8 cellular contexts compared by ENCODE assay signal in the genomic region with DNA sequence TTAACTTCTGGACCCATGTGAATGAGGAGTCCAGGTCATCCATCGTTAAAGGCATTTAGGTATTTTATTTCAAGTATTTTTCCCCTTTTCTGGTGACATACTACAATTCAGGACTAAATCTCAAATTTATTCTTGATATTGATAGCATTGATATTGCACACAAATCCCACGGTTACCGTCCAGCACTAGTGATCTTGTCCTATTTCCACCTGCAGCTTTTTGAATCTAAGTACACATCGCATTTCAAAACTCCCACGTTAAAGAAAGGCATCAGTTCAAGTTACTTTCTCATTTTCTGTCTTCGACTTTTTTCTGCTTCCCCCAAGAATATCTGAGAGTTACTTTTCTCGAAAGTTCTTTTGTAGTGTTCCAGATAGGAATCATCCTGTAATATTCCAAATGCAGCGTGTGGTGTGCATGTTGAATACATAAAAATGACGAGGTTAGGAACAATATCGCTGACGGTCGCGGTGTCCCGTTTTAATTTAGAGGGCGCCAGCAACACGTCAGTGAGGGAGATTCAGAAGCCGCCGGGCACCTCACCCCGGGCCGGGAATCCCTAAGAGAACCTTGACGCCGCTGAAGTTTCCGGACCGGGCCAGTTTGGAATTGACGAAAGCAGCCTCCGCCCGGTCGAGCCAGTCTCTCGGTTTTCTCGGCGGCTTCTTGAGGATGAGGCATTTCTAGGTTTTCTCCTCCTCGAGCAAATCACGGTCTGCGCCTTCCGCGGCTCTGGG. TPM values are rescaled to one million over a fixed set of nuclear protein-coding genes. Genes with fewer than 3 reads are reported as not detected.
A peak's percentile ranks its signal among the peaks of the same experiment; 100 is the strongest.
DNase-seq lines count a peak whose midpoint lies in the region; ATAC-seq and TF ChIP-seq lines count a peak whose summit lies in the region.

No MANE protein-coding gene starts in this region.

- no peak overlapping the region for H3K9ac ChIP-seq in trophoblast cell (ENCODE audit: low read length)

- no peaks in the 10 kb centered on the region for H3K79me1 ChIP-seq in trophoblast cell (ENCODE audit: low read length)

- no peak overlapping the region for H3K4ac ChIP-seq in trophoblast cell (ENCODE audit: low read depth, low read length)

- H4K8ac ChIP-seq in trophoblast cell (ENCODE audit: low read depth, low read length), result no peak overlapping the region

- no peak overlapping the region for H2BK5ac ChIP-seq in trophoblast cell (ENCODE audit: low read depth, low read length, poor library complexity)

- H3K27me3 ChIP-seq in trophoblast cell (ENCODE audit: insufficient read depth, low read length), result peaks cover 29% of the 10 kb centered on the region

- no peak overlapping the region for H3K4me3 ChIP-seq in trophoblast cell (ENCODE audit: low read depth, low read length)

- in situ Hi-C loops in G401 (cut with HindIII; ENCODE audit: low sequenced_read_pairs), result no loop called here

- no peak overlapping the region for H2AK5ac ChIP-seq in trophoblast cell (ENCODE audit: low read length)

- no peak overlapping the region for H2AFZ ChIP-seq in trophoblast cell (ENCODE audit: insufficient read depth, low read length, poor library complexity)

- no peak overlapping the region for H3K23ac ChIP-seq in trophoblast cell (ENCODE audit: low read length)

- no peak for TF ChIP-seq POLR2A in erythroblast (IDR thresholded peaks at IDR 0.05; ENCODE audit: low read length)

- H3K18ac ChIP-seq in trophoblast cell (ENCODE audit: low read length), result no peak overlapping the region

- no peak overlapping the region for H3K27ac ChIP-seq in trophoblast cell (ENCODE audit: low read depth, low read length)

- DNase-seq in G401 (ENCODE audit: low spot score), result peak; percentile 12
- peak; percentile 27 for DNase-seq in LoVo (ENCODE audit: low spot score)
- peak; percentile 24 to 39 for DNase-seq in erythroblast (lab: John Stamatoyannopoulos, UW)
- DNase-seq in trophoblast cell, result no peak
- no peak for DNase-seq in ecto neural progenitor cell (ENCODE audit: low spot score)

- H2BK120ac ChIP-seq in trophoblast cell (ENCODE audit: insufficient read depth, low read length, poor library complexity), result no peak overlapping the region

- H3K79me2 ChIP-seq in trophoblast cell (ENCODE audit: control insufficient read depth, insufficient read depth, low read length, poor library complexity), result no peaks in the 10 kb centered on the region

- H3K4me1 ChIP-seq in trophoblast cell (ENCODE audit: control insufficient read depth in 1 of 2, insufficient read depth in 2 of 2, low read length in 2 of 2), result peaks cover 2 to 7% of the 10 kb centered on the region in 2 experiments

- no peak overlapping the region for H4K12ac ChIP-seq in trophoblast cell (ENCODE audit: low read depth, low read length)

- H2BK12ac ChIP-seq in trophoblast cell (ENCODE audit: low read length), result no peak overlapping the region

- H4K91ac ChIP-seq in trophoblast cell (ENCODE audit: low read depth, low read length), result no peak overlapping the region

- H3K4me2 ChIP-seq in trophoblast cell (ENCODE audit: low read length), result peak overlapping the region; percentile 86

- H3K9me3 ChIP-seq in trophoblast cell (ENCODE audit: insufficient read depth, low read depth, low read length), result peaks cover 2% of the 10 kb centered on the region

- H3K14ac ChIP-seq in trophoblast cell (ENCODE audit: low read length), result no peak overlapping the region

- no peaks in the 10 kb centered on the region for H3K36me3 ChIP-seq in trophoblast cell (ENCODE audit: control insufficient read depth in 1 of 2, insufficient read depth in 2 of 2, low read length in 2 of 2)

- WGBS in trophoblast cell (ENCODE audit: extremely low coverage, insufficient coverage, insufficient read length), result no CpG with 5 or more reads among the region's 36 CpGs

- ATAC-seq in HG03108 (IDR thresholded peaks at IDR 0.05; ENCODE audit: unreplicated experiment), result no peak
- no peak for ATAC-seq in HG03097 (IDR thresholded peaks at IDR 0.05; ENCODE audit: low FRiP score, unreplicated experiment)
- ATAC-seq in GM21367 (IDR thresholded peaks at IDR 0.05; ENCODE audit: unreplicated experiment), result no peak

RNA-seq across cellular contexts. Expression of a gene that starts 0.6 kb away (rescaled TPM):
- not detected in 2 replicates for total RNA-seq in G401 (2014; rRNA removed; shearing (Covaris generic))
- 0.06 and 0.11 TPM in 2 replicates for polyA plus RNA-seq in trophoblast cell (2013)

Comparison
In these comparisons a context has a peak if more than half of its experiments do, and no peak if none do; other contexts are left out.
1. DNase-seq: peak in G401 (single experiment), LoVo (single experiment) and erythroblast (2 of 2); none in trophoblast cell (0 of 2) and ecto neural progenitor cell (single experiment).